30 cellular contexts compared by ENCODE assay signal in the genomic region with DNA sequence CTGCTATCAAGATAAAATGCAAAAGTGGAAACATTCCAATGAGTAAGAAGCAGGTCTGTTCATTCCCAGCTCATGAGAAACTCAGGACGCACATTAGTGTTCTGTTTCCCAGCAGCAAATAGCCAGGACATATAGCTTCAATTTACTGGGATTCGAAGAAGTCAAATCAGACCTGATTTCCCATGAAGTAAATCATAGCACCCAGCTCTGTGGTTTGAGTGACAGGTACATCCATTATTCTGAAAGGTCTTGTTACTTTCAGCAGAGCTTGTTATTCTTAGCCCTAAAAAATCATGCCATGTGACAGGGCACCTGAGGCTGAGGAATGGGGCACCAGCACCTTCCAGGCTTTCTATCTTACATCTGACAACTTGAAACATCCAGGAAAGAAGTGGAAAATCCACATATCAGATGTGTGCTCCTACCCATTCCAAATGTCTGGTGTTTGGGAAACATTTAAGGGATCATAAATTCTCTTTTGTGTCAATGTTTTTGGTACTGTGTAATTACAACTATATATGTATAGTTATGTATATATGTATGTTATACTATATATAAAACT.
"Had no signal": no experiment of that assay in that cellular context is flagged by ENCODE, and none has a peak within 500 bp of the region (broad histone marks: within the 10 kb centered on the region; RNA-seq: fewer than 3 reads in every experiment).

No MANE protein-coding gene starts in this region.

- H3K4me1 ChIP-seq: SJCRH30 had no signal

- H3K27ac Mint-ChIP-seq: activated CD4-positive, alpha-beta memory T cell treated with anti-CD3 and anti-CD28 coated beads, Interleukin-2, amount 10 ng/mL, durations not matched to agents 7 days and 5 days; activated CD8-positive, alpha-beta memory T cell treated with anti-CD3 and anti-CD28 coated beads, Interleukin-2, amount 10 ng/mL, durations not matched to agents 7 days and 5 days; activated naive CD4-positive, alpha-beta T cell treated with anti-CD3 and anti-CD28 coated beads, Interleukin-2, amount 10 ng/mL, durations not matched to agents 7 days and 5 days; activated naive CD8-positive, alpha-beta T cell; activated naive CD8-positive, alpha-beta T cell treated with anti-CD3 and anti-CD28 coated beads, Interleukin-2, amount 50 U/mL, for 24 hours had no signal

- H3K4me1 Mint-ChIP-seq: activated CD4-positive, alpha-beta memory T cell treated with anti-CD3 and anti-CD28 coated beads, Interleukin-2, amount 10 ng/mL, durations not matched to agents 7 days and 5 days; activated CD8-positive, alpha-beta memory T cell treated with anti-CD3 and anti-CD28 coated beads, Interleukin-2, amount 10 ng/mL, durations not matched to agents 7 days and 5 days; activated naive CD4-positive, alpha-beta T cell treated with anti-CD3 and anti-CD28 coated beads, Interleukin-2, amount 10 ng/mL, durations not matched to agents 7 days and 5 days; activated naive CD8-positive, alpha-beta T cell treated with anti-CD3 and anti-CD28 coated beads, Interleukin-2, amount 50 U/mL, for 24 hours had no signal

- H3K27me3 Mint-ChIP-seq: activated CD4-positive, alpha-beta memory T cell treated with anti-CD3 and anti-CD28 coated beads, Interleukin-2, amount 10 ng/mL, durations not matched to agents 7 days and 5 days; activated CD8-positive, alpha-beta memory T cell treated with anti-CD3 and anti-CD28 coated beads, Interleukin-2, amount 10 ng/mL, durations not matched to agents 7 days and 5 days; activated naive CD4-positive, alpha-beta T cell treated with anti-CD3 and anti-CD28 coated beads, Interleukin-2, amount 10 ng/mL, durations not matched to agents 7 days and 5 days; activated naive CD8-positive, alpha-beta T cell had no signal

- H3K9me3 ChIP-seq: SJCRH30 had no signal

- DNase-seq: activated CD4-positive, alpha-beta memory T cell treated with anti-CD3 and anti-CD28 coated beads, Interleukin-2, amount 10 ng/mL, durations not matched to agents 7 days and 5 days; activated CD4-positive, alpha-beta T cell treated with anti-CD3 and anti-CD28 coated beads for 1 hour; activated CD4-positive, alpha-beta T cell treated with anti-CD3 and anti-CD28 coated beads for 48 hours; activated CD4-positive, CD25-positive, alpha-beta regulatory T cell; activated CD8-positive, alpha-beta memory T cell treated with anti-CD3 and anti-CD28 coated beads for 24 hours; activated CD8-positive, alpha-beta memory T cell treated with anti-CD3 and anti-CD28 coated beads, Interleukin-2, amount 10 ng/mL, durations not matched to agents 7 days and 5 days; activated CD8-positive, alpha-beta memory T cell treated with anti-CD3 and anti-CD28 coated beads, Interleukin-2, amount 50 U/mL, for 48 hours; activated effector memory CD4-positive, alpha-beta T cell treated with Interleukin-2 at 50 U/mL for 16 hours; activated naive CD4-positive, alpha-beta T cell treated with anti-CD3 and anti-CD28 coated beads, Interleukin-2, amount 10 ng/mL, durations not matched to agents 7 days and 5 days; activated naive CD8-positive, alpha-beta T cell treated with anti-CD3 and anti-CD28 coated beads, Interleukin-2, amount 50 U/mL, for 24 hours; activated T-cell treated with anti-CD3 and anti-CD28 coated beads, Interleukin-2, amount 50 U/mL, for 48 hours; anterior cingulate cortex; brain microvascular endothelial cell; NCI-H1105; NCI-H1436; NCI-H1694; NCI-H1930; NCI-H2081 treated with DMSO at 0.1 percent for 48 hours; NCI-H226; NCI-H446 treated with DMSO at 0.1 percent for 48 hours; NCI-H524; NCI-H69; OCI-M1; SHP77; SJCRH30; T1000; WERI-Rb-1 had no signal

- H3K4me3 ChIP-seq: cardiac muscle cell, SJCRH30, SK-N-MC had no signal

- H3K36me3 ChIP-seq: brain microvascular endothelial cell, cardiac muscle cell, SJCRH30, WERI-Rb-1 had no signal

- H3K36me3 Mint-ChIP-seq: activated CD8-positive, alpha-beta memory T cell treated with anti-CD3 and anti-CD28 coated beads, Interleukin-2, amount 10 ng/mL, durations not matched to agents 7 days and 5 days; activated naive CD4-positive, alpha-beta T cell treated with anti-CD3 and anti-CD28 coated beads, Interleukin-2, amount 10 ng/mL, durations not matched to agents 7 days and 5 days; activated naive CD8-positive, alpha-beta T cell had no signal

- H3K9me3 Mint-ChIP-seq: activated CD4-positive, alpha-beta memory T cell treated with anti-CD3 and anti-CD28 coated beads, Interleukin-2, amount 10 ng/mL, durations not matched to agents 7 days and 5 days; activated naive CD4-positive, alpha-beta T cell treated with anti-CD3 and anti-CD28 coated beads, Interleukin-2, amount 10 ng/mL, durations not matched to agents 7 days and 5 days; activated naive CD8-positive, alpha-beta T cell treated with anti-CD3 and anti-CD28 coated beads, Interleukin-2, amount 50 U/mL, for 24 hours had no signal

- H3K27me3 ChIP-seq: brain microvascular endothelial cell, cardiac muscle cell had no signal

- H3K27ac ChIP-seq: brain microvascular endothelial cell, cardiac muscle cell, SJCRH30, SK-N-MC, WERI-Rb-1 had no signal

- H3K4me3 Mint-ChIP-seq: activated CD4-positive, alpha-beta memory T cell treated with anti-CD3 and anti-CD28 coated beads, Interleukin-2, amount 10 ng/mL, durations not matched to agents 7 days and 5 days; activated CD8-positive, alpha-beta memory T cell treated with anti-CD3 and anti-CD28 coated beads, Interleukin-2, amount 10 ng/mL, durations not matched to agents 7 days and 5 days; activated naive CD4-positive, alpha-beta T cell treated with anti-CD3 and anti-CD28 coated beads, Interleukin-2, amount 10 ng/mL, durations not matched to agents 7 days and 5 days; activated naive CD8-positive, alpha-beta T cell; activated naive CD8-positive, alpha-beta T cell treated with anti-CD3 and anti-CD28 coated beads, Interleukin-2, amount 50 U/mL, for 24 hours had no signal
